1 cellular context compared by ENCODE assay signal in the genomic region with DNA sequence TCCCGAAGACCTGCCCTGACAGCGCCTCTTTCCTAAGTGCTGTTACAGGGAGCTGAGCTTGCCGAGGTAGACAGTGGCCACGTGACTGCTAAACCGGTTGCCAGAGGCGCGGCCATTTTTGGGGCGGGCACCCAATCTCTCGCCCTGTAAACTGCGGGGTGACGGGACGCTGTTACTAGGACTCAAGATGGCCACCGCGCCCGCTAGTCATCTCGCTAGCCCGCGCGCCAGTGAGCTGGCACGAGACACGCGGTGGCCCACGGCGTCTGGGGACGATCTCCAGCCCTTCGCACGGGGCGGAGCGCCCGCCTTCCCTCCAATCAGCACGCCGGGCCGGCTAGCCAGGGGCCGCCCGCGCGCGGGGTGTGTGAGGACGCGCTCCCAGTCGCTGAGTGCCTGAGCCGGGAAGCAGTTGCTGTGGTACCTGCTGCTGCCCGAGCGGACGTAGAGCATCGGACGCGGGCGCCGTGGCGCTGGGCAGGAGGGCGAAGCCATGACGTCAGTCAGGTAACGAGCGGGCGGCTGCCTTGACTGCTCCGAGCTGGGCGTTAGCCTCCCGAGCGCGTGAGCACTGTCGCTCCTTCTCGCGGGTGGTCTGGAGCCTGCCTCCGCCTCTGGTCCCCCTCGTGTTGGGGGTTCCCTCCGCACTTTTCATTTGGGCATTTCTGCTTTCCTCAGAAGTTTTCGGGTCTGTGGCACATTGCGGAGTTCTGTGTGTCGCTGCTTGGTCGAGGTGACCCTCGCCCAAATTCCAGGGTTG.
A peak's percentile ranks its signal among the peaks of the same experiment; 100 is the strongest.
TF ChIP-seq lines count a peak whose summit lies in the region.

No MANE protein-coding gene starts in this region.

TF ChIP-seq in HepG2, 621 proteins besides CTCF, POLR2A, EP300 and RAD21 (continued from another document):
- peak; percentile 96; the same call in 1 of the 2 replicates for TF ChIP-seq REPIN1 (CRISPR knock-in tag; IDR thresholded peaks at IDR 0.05; ENCODE audit: borderline replicate concordance, low read depth)
- peak; percentile 68; the same call in 1 of the 2 replicates for TF ChIP-seq ZNF224 (CRISPR knock-in tag; IDR thresholded peaks at IDR 0.05)
- TF ChIP-seq, protein P1, sequence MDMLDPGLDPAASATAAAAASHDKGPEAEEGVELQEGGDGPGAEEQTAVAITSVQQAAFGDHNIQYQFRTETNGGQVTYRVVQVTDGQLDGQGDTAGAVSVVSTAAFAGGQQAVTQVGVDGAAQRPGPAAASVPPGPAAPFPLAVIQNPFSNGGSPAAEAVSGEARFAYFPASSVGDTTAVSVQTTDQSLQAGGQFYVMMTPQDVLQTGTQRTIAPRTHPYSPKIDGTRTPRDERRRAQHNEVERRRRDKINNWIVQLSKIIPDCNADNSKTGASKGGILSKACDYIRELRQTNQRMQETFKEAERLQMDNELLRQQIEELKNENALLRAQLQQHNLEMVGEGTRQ (IDR thresholded peaks at IDR 0.05; ENCODE audit: low read depth, low read length): peak; percentile 89
- TF ChIP-seq, protein P1 (CRISPR knock-in tag; IDR thresholded peaks at IDR 0.05; ENCODE audit: borderline replicate concordance): peak; percentile 96
- TF ChIP-seq ZNF557 (CRISPR knock-in tag; IDR thresholded peaks at IDR 0.05): peak; percentile 22; the same call in 1 of the 2 replicates
- TF ChIP-seq SOX5 (CRISPR knock-in tag; IDR thresholded peaks at IDR 0.05; ENCODE audit: borderline replicate concordance): peak; percentile 40
- 0 out of 2 replicates have a peak, but pooled peaks have one; percentile 63 for TF ChIP-seq ISX (CRISPR knock-in tag; conservative IDR thresholded peaks at IDR 0.05)
- peak; percentile 76; the same call in 1 of the 2 replicates for TF ChIP-seq ZNF274 (CRISPR knock-in tag; IDR thresholded peaks at IDR 0.05)
- TF ChIP-seq NCOR1 (IDR thresholded peaks at IDR 0.05; ENCODE audit: borderline replicate concordance, low read length): no peak; the same call in 1 of the 2 replicates
- no peak for TF ChIP-seq ZNF10 (CRISPR knock-in tag; IDR thresholded peaks at IDR 0.05; ENCODE audit: borderline replicate concordance, low read depth)
- TF ChIP-seq ZSCAN30 (CRISPR knock-in tag; IDR thresholded peaks at IDR 0.05): no peak
- peak; percentile 97; the same call in 1 of the 2 replicates for TF ChIP-seq KDM5B (CRISPR knock-in tag; IDR thresholded peaks at IDR 0.05; ENCODE audit: borderline replicate concordance)
- peak; percentile 70 for TF ChIP-seq NCOA2 (CRISPR knock-in tag; IDR thresholded peaks at IDR 0.05)
- TF ChIP-seq ZNF550 (CRISPR knock-in tag; IDR thresholded peaks at IDR 0.05; ENCODE audit: borderline replicate concordance): no peak
- peak; percentile 95; the same call in 1 of the 2 replicates for TF ChIP-seq ZNF749 (CRISPR knock-in tag; IDR thresholded peaks at IDR 0.05; ENCODE audit: borderline replicate concordance)
- peak; percentile 91 for TF ChIP-seq ZBTB38 (CRISPR knock-in tag; IDR thresholded peaks at IDR 0.05)
- TF ChIP-seq RXRB (CRISPR knock-in tag; IDR thresholded peaks at IDR 0.05; ENCODE audit: borderline replicate concordance): peak; percentile 79
- 0 out of 2 replicates have a peak, but pooled peaks have one; percentile 39 for TF ChIP-seq ZNF879 (CRISPR knock-in tag; IDR thresholded peaks at IDR 0.05)
- TF ChIP-seq KLF12 (CRISPR knock-in tag; IDR thresholded peaks at IDR 0.05; ENCODE audit: borderline replicate concordance): peak; percentile 82; the same call in 1 of the 2 replicates
- peak; percentile 60 for TF ChIP-seq HOXA5 (CRISPR knock-in tag; IDR thresholded peaks at IDR 0.05)
- TF ChIP-seq, protein P2, sequence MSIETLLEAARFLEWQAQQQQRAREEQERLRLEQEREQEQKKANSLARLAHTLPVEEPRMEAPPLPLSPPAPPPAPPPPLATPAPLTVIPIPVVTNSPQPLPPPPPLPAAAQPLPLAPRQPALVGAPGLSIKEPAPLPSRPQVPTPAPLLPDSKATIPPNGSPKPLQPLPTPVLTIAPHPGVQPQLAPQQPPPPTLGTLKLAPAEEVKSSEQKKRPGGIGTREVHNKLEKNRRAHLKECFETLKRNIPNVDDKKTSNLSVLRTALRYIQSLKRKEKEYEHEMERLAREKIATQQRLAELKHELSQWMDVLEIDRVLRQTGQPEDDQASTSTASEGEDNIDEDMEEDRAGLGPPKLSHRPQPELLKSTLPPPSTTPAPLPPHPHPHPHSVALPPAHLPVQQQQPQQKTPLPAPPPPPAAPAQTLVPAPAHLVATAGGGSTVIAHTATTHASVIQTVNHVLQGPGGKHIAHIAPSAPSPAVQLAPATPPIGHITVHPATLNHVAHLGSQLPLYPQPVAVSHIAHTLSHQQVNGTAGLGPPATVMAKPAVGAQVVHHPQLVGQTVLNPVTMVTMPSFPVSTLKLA (IDR thresholded peaks at IDR 0.05): peak; percentile 67; the same call in 1 of the 2 replicates
- TF ChIP-seq ZBTB1 (CRISPR knock-in tag; IDR thresholded peaks at IDR 0.05; ENCODE audit: borderline replicate concordance): no peak
- TF ChIP-seq ZNF788 (CRISPR knock-in tag; IDR thresholded peaks at IDR 0.05; ENCODE audit: borderline replicate concordance): peak; percentile 98
- TF ChIP-seq TAF1 (CRISPR knock-in tag; IDR thresholded peaks at IDR 0.05): peak; percentile 99
TF ChIP-seq in HepG2: peak in this region for 387.
